ENCODE assay signal across 13 cellular contexts in the genomic region with DNA sequence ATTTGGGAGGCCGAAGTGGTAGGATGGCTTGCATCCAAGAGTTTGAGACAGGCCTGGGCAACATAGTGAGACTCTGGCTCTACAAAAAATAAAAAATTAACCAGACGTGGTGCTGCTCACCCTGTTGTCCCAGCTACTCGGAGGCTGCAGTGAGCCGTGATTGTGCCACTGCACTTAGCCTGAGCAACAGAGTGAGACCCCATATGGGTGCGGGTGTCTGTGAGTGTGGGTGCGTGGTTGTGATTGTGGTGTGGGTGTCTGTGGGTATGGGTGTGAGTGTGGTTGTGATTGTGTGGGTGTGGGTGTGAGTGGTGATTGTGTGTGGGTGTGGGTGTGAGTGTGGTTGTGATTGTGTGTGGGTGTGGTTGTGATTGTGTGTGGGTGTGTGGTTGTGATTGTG.
A peak's percentile ranks its signal among the peaks of the same experiment; 100 is the strongest.
DNase-seq lines count a peak whose midpoint lies in the region; ATAC-seq and TF ChIP-seq lines count a peak whose summit lies in the region.
"Had no signal": no experiment of that assay in that cellular context is flagged by ENCODE, and none has a peak within 500 bp of the region (broad histone marks: within the 10 kb centered on the region; RNA-seq: fewer than 3 reads in every experiment).

No MANE protein-coding gene starts in this region.

- H3K27me3 ChIP-seq in CD4-positive, CD25-positive, alpha-beta regulatory T cell (ENCODE audit: control insufficient read depth, insufficient read depth, low read length): no peaks in the 10 kb centered on the region
- H3K27me3 ChIP-seq in Caco-2 (replicated peaks; ENCODE audit: control insufficient read depth, insufficient read depth, low read length): no peaks in the 10 kb centered on the region

- no peaks in the 10 kb centered on the region for H3K9me3 ChIP-seq in CD4-positive, CD25-positive, alpha-beta regulatory T cell (ENCODE audit: control insufficient read depth in 2 of 2, low read length in 2 of 2)
- H3K9me3 ChIP-seq in Caco-2: no peaks in the 10 kb centered on the region

- intact Hi-C loops in Caco-2 (cut with micrococcal nuclease; ENCODE audit: unreplicated experiment) (no loop called here), left cardiac atrium (cut with DNase I) (no loop called here)

- no peak overlapping the region for H3K4me3 ChIP-seq in CD4-positive, CD25-positive, alpha-beta regulatory T cell (ENCODE audit: low read depth, low read length)
- H3K4me3 ChIP-seq in Caco-2 (ENCODE audit: low read depth, low read length): no peak overlapping the region

- POLR2A ChIA-PET in Caco-2 (lab: Charles Lee): no interaction called here
- POLR2A ChIA-PET in activated CD8-positive, alpha-beta T cell treated with anti-CD3 and anti-CD28 coated beads, Interleukin-2, amount 10 ng/mL, durations not matched to agents 7 days and 5 days (lab: Charles Lee): no interaction called here

- in situ Hi-C loops in GM13977 (cut with MboI; ENCODE audit: low pct_unique_long_range_greater_than_20kb, low sequenced_read_pairs, unreplicated experiment): no loop called here

- peak overlapping the region in 3 of 4 donors; percentile 1 to 66 (median 7) for H3K4me3 Mint-ChIP-seq in CD4-positive, CD25-positive, alpha-beta regulatory T cell
- H3K4me3 Mint-ChIP-seq in Caco-2 (ENCODE audit: unreplicated experiment) (peak overlapping the region; percentile 5), memory B cell (no peak overlapping the region)
- peak overlapping the region; percentile 66 for H3K4me3 Mint-ChIP-seq in activated CD8-positive, alpha-beta T cell treated with anti-CD3 and anti-CD28 coated beads, Interleukin-2, amount 10 ng/mL, durations not matched to agents 7 days and 5 days
- H3K4me3 Mint-ChIP-seq: B cell had no signal

- peaks cover 0 to 6% (median 4%) of the 10 kb centered on the region in 4 donors for H3K4me1 Mint-ChIP-seq in CD4-positive, CD25-positive, alpha-beta regulatory T cell
- no peaks in the 10 kb centered on the region for H3K4me1 Mint-ChIP-seq in Caco-2 (ENCODE audit: low read depth, unreplicated experiment)
- peaks cover 5% of the 10 kb centered on the region for H3K4me1 Mint-ChIP-seq in activated CD8-positive, alpha-beta T cell treated with anti-CD3 and anti-CD28 coated beads, Interleukin-2, amount 10 ng/mL, durations not matched to agents 7 days and 5 days (ENCODE audit: low read depth)
- peaks cover 22% of the 10 kb centered on the region for H3K4me1 Mint-ChIP-seq in memory B cell
- H3K4me1 Mint-ChIP-seq: B cell had no signal

- peaks cover 0 to 4% (median 0%) of the 10 kb centered on the region in 7 donors for H3K9me3 Mint-ChIP-seq in CD4-positive, CD25-positive, alpha-beta regulatory T cell
- H3K9me3 Mint-ChIP-seq in Caco-2 (ENCODE audit: unreplicated experiment) (peaks cover 15% of the 10 kb centered on the region), memory B cell (peaks cover 17% of the 10 kb centered on the region)
- peaks cover 9% of the 10 kb centered on the region for H3K9me3 Mint-ChIP-seq in activated CD8-positive, alpha-beta T cell treated with anti-CD3 and anti-CD28 coated beads, Interleukin-2, amount 10 ng/mL, durations not matched to agents 7 days and 5 days (ENCODE audit: insufficient read depth)

- DNase-seq in CD4-positive, CD25-positive, alpha-beta regulatory T cell: peak in 1 of 3 donors; percentile 23
- DNase-seq in Caco-2 (no peak), memory B cell (ENCODE audit: low spot score in 2 of 2) (no peak), mucosa of gallbladder (ENCODE audit: low spot score) (no peak), left cardiac atrium (no peak), GM13977 (ENCODE audit: low spot score) (no peak)
- no peak for DNase-seq in activated CD8-positive, alpha-beta T cell treated with anti-CD3 and anti-CD28 coated beads, Interleukin-2, amount 10 ng/mL, durations not matched to agents 7 days and 5 days
- DNase-seq: glutamatergic neuron, NCI-H345, T-helper 9 cell had no signal

- CTCF ChIA-PET in Caco-2 (lab: Charles Lee): no interaction called here
- CTCF ChIA-PET in activated CD8-positive, alpha-beta T cell treated with anti-CD3 and anti-CD28 coated beads, Interleukin-2, amount 10 ng/mL, durations not matched to agents 7 days and 5 days (lab: Charles Lee): no interaction called here

- H3K27me3 Mint-ChIP-seq in CD4-positive, CD25-positive, alpha-beta regulatory T cell: peaks cover 5% of the 10 kb centered on the region
- H3K27me3 Mint-ChIP-seq in Caco-2 (ENCODE audit: insufficient read depth, unreplicated experiment) (no peaks in the 10 kb centered on the region), memory B cell (no peaks in the 10 kb centered on the region)
- H3K27me3 Mint-ChIP-seq in activated CD8-positive, alpha-beta T cell treated with anti-CD3 and anti-CD28 coated beads, Interleukin-2, amount 10 ng/mL, durations not matched to agents 7 days and 5 days (ENCODE audit: low read depth): peaks cover 3% of the 10 kb centered on the region
- H3K27me3 Mint-ChIP-seq: B cell had no signal

- TF ChIP-seq CTCF in Caco-2 (IDR thresholded peaks at IDR 0.05; ENCODE audit: insufficient read depth in 1 of 2, low read depth in 1 of 2, low read length in 1 of 2, severe bottlenecking in 1 of 2, unreplicated experiment in 1 of 2): no peak
- TF ChIP-seq CTCF in GM13977 (IDR thresholded peaks at IDR 0.05; ENCODE audit: extremely low read depth, insufficient read depth, missing control alignments): no peak

- H3K4me1 ChIP-seq in CD4-positive, CD25-positive, alpha-beta regulatory T cell (ENCODE audit: control insufficient read depth, insufficient read depth, low read length, poor library complexity, severe bottlenecking): no peaks in the 10 kb centered on the region
- H3K4me1 ChIP-seq in Caco-2: no peaks in the 10 kb centered on the region

- H3K36me3 ChIP-seq in CD4-positive, CD25-positive, alpha-beta regulatory T cell (ENCODE audit: control insufficient read depth, insufficient read depth, low read length): no peaks in the 10 kb centered on the region
- no peaks in the 10 kb centered on the region for H3K36me3 ChIP-seq in Caco-2 (ENCODE audit: control insufficient read depth, insufficient read depth, low read length)

- H3K27ac ChIP-seq in CD4-positive, CD25-positive, alpha-beta regulatory T cell (ENCODE audit: insufficient read depth, low read length, poor library complexity, severe bottlenecking): no peak overlapping the region

- no TSS peak for BruUV-seq in Caco-2 (replicated peaks; lab: Mats Ljungman, UMichigan)

- no peak for ATAC-seq in CD4-positive, CD25-positive, alpha-beta regulatory T cell (ENCODE audit: low read depth in 2 of 2)
- ATAC-seq in activated CD8-positive, alpha-beta T cell treated with anti-CD3 and anti-CD28 coated beads, Interleukin-2, amount 10 ng/mL, durations not matched to agents 7 days and 5 days: peak; percentile 33
- ATAC-seq in memory B cell (ENCODE audit: low read depth) (peak; percentile 23), HG03159 (IDR thresholded peaks at IDR 0.05; ENCODE audit: unreplicated experiment) (no peak), left cardiac atrium (no peak)
- ATAC-seq: Right ventricle myocardium inferior had no signal

- H3K27ac Mint-ChIP-seq in CD4-positive, CD25-positive, alpha-beta regulatory T cell: peak overlapping the region in 2 of 3 donors; percentile 79 to 86
- H3K27ac Mint-ChIP-seq in Caco-2 (ENCODE audit: unreplicated experiment) (peak overlapping the region; percentile 70), memory B cell (peak overlapping the region; percentile 90)
- H3K27ac Mint-ChIP-seq in activated CD8-positive, alpha-beta T cell treated with anti-CD3 and anti-CD28 coated beads, Interleukin-2, amount 10 ng/mL, durations not matched to agents 7 days and 5 days: peak overlapping the region; percentile 90
- H3K27ac Mint-ChIP-seq: B cell had no signal

- no peaks in the 10 kb centered on the region for H3K36me3 Mint-ChIP-seq in CD4-positive, CD25-positive, alpha-beta regulatory T cell
- H3K36me3 Mint-ChIP-seq in Caco-2 (ENCODE audit: insufficient read depth, unreplicated experiment): peaks cover 28% of the 10 kb centered on the region
- peaks cover 10% of the 10 kb centered on the region for H3K36me3 Mint-ChIP-seq in activated CD8-positive, alpha-beta T cell treated with anti-CD3 and anti-CD28 coated beads, Interleukin-2, amount 10 ng/mL, durations not matched to agents 7 days and 5 days (ENCODE audit: low read depth)
- peaks cover 4% of the 10 kb centered on the region for H3K36me3 Mint-ChIP-seq in memory B cell

Comparison
In these comparisons a context has a peak if more than half of its experiments do, and no peak if none do; other contexts are left out.
1. ATAC-seq: peak in activated CD8-positive, alpha-beta T cell treated with anti-CD3 and anti-CD28 coated beads, Interleukin-2, amount 10 ng/mL, durations not matched to agents 7 days and 5 days (single experiment) and memory B cell (single experiment); none in CD4-positive, CD25-positive, alpha-beta regulatory T cell (0 of 2), HG03159 (single experiment) and left cardiac atrium (0 of 2).
2. Peak in every context shown above with its lines, with median percentiles within 50 percentile points of each other: H3K27ac Mint-ChIP-seq.